ENCODE assay signal across 1 cellular context in genomic region chr13:90412980-90413379, GRCh38.
TF ChIP-seq lines count a peak whose summit lies in the region.

No MANE protein-coding gene starts in this region.

TF ChIP-seq in H1, 55 proteins besides CTCF, POLR2A, EP300 and RAD21:
- TF ChIP-seq TCF12 (IDR thresholded peaks at IDR 0.05; ENCODE audit: low read depth, low read length) (no peak), TAF1 (IDR thresholded peaks at IDR 0.05; ENCODE audit: low read depth, low read length) (no peak), PHF8 (conservative IDR thresholded peaks at IDR 0.05; ENCODE audit: low read depth, low read length) (no peak), CBX5 (IDR thresholded peaks at IDR 0.05; ENCODE audit: low read depth, low read length) (no peak), HDAC6 (IDR thresholded peaks at IDR 0.05; ENCODE audit: low read depth, low read length) (no peak), RNF2 (IDR thresholded peaks at IDR 0.05; ENCODE audit: borderline replicate concordance, low read depth, low read length, missing control alignments, poor library complexity, severe bottlenecking) (no peak), POLR2AphosphoS5 (IDR thresholded peaks at IDR 0.05; ENCODE audit: low read depth, low read length) (no peak), MAFK (IDR thresholded peaks at IDR 0.05; ENCODE audit: low read depth, low read length) (no peak), TBP (IDR thresholded peaks at IDR 0.05; ENCODE audit: low read depth, low read length) (no peak), TEAD4 (IDR thresholded peaks at IDR 0.05; ENCODE audit: low read depth, low read length) (no peak), CREB1 (IDR thresholded peaks at IDR 0.05) (no peak), BACH1 (IDR thresholded peaks at IDR 0.05; ENCODE audit: low read length) (no peak), HDAC2 (IDR thresholded peaks at IDR 0.05; ENCODE audit: borderline replicate concordance in 1 of 2, low read depth in 2 of 2, low read length in 2 of 2) (no peak), KDM4A (IDR thresholded peaks at IDR 0.05; ENCODE audit: low read depth, low read length, severe bottlenecking) (no peak), NANOG (IDR thresholded peaks at IDR 0.05; ENCODE audit: insufficient read depth, low read depth, low read length, poor library complexity, severe bottlenecking) (no peak), KDM1A (IDR thresholded peaks at IDR 0.05; ENCODE audit: borderline replicate concordance, low read length) (no peak), SUZ12 (IDR thresholded peaks at IDR 0.05; ENCODE audit: low read length) (no peak)
TF ChIP-seq in H1: peak in this region for 0.
